Comparison of ENCODE assay signal across 16 cellular contexts in genomic region chr6:15538766-15539165, GRCh38.
DNase-seq lines count a peak whose midpoint lies in the region; ATAC-seq and TF ChIP-seq lines count a peak whose summit lies in the region.
"Had no signal": no experiment of that assay in that cellular context is flagged by ENCODE, and none has a peak within 500 bp of the region (broad histone marks: within the 10 kb centered on the region; RNA-seq: fewer than 3 reads in every experiment).

No MANE protein-coding gene starts in this region.

- no peaks in the 10 kb centered on the region for H3K9me2 ChIP-seq in GM23248 (ENCODE audit: insufficient read depth)

- H3K4me1 ChIP-seq in lung (ENCODE audit: control insufficient read depth in 2 of 2, insufficient read depth in 2 of 2, low read length in 2 of 2) = peaks cover 0 to 10% of the 10 kb centered on the region in 2 donors
- H3K4me1 ChIP-seq in GM23248 (ENCODE audit: insufficient read depth) = no peaks in the 10 kb centered on the region
- H3K4me1 ChIP-seq: Caco-2 had no signal

- no peaks in the 10 kb centered on the region for H3K27me3 ChIP-seq in lung (ENCODE audit: control insufficient read depth, insufficient read depth)
- no peaks in the 10 kb centered on the region for H3K27me3 ChIP-seq in GM23248 (replicated peaks; ENCODE audit: insufficient read depth)

- H3K79me2 ChIP-seq in GM23248 (ENCODE audit: insufficient read depth) = no peaks in the 10 kb centered on the region

- 64 to 74% methylated on average over 4 of the region's 4 CpGs for WGBS in lung, 2 donors
- 93 to 96% methylated on average over 4 of the region's 4 CpGs for WGBS in GM23248 (ENCODE audit: low coverage in 1 of 2, low lambda C conversion rate in 2 of 2, missing lambda C conversion rate in 2 of 2), 2 experiments

- no peak for ATAC-seq in WTC11
- no peak for ATAC-seq in lung (ENCODE audit: insufficient read depth, low FRiP score)
- no peak for ATAC-seq in HG02763 (IDR thresholded peaks at IDR 0.05; ENCODE audit: unreplicated experiment)
- ATAC-seq: CD8-positive, alpha-beta T cell; GM12878; GM23338; HCT116 had no signal

- POLR2A ChIA-PET in WTC11 (lab: Charles Lee) = no interaction called here

- no peaks in the 10 kb centered on the region for H3F3A ChIP-seq in GM23248 (ENCODE audit: insufficient read depth)

- H3K4me2 ChIP-seq in GM23248 (ENCODE audit: unreplicated experiment) = no peak overlapping the region
- H3K4me2 ChIP-seq: GM23338 had no signal

- H3K27ac ChIP-seq in lung (ENCODE audit: low read depth in 1 of 2, low read length in 1 of 2) = no peak overlapping the region
- no peak overlapping the region for H3K27ac ChIP-seq in GM23248

- H3K27ac Mint-ChIP-seq in WTC11 = 0 out of 2 replicates have a peak overlapping the region, but pooled peaks have one; percentile 23
- no peak overlapping the region for H3K27ac Mint-ChIP-seq in osteocyte (ENCODE audit: unreplicated experiment)
- H3K27ac Mint-ChIP-seq: GM23338, H9 had no signal

- in situ Hi-C loops in GM23248 (cut with MboI) = no loop called here

- H3K27me3 Mint-ChIP-seq in WTC11 (ENCODE audit: low read depth) = no peaks in the 10 kb centered on the region; the same call in 1 of the 2 replicates
- H3K27me3 Mint-ChIP-seq in osteocyte (ENCODE audit: unreplicated experiment) = no peaks in the 10 kb centered on the region
- H3K27me3 Mint-ChIP-seq: CD4-positive, CD25-positive, alpha-beta regulatory T cell had no signal

- H3K9ac ChIP-seq in GM23248 = no peak overlapping the region

- H3K9me3 Mint-ChIP-seq in WTC11 (peaks cover 15% of the 10 kb centered on the region), osteocyte (ENCODE audit: unreplicated experiment) (no peaks in the 10 kb centered on the region)

- TF ChIP-seq CTCF in WTC11 (IDR thresholded peaks at IDR 0.05) (no peak), lung (IDR thresholded peaks at IDR 0.05; ENCODE audit: control extremely low read depth, extremely low read depth) (no peak), osteocyte (IDR thresholded peaks at IDR 0.05) (no peak)

- no peaks in the 10 kb centered on the region for H3K9me3 ChIP-seq in lung (ENCODE audit: control insufficient read depth in 2 of 2, insufficient read depth in 1 of 2, low read length in 1 of 2)
- H3K9me3 ChIP-seq in GM23248 (ENCODE audit: low read depth) = no peaks in the 10 kb centered on the region
- H3K9me3 ChIP-seq: Caco-2 had no signal

- DNase-seq in WTC11 (ENCODE audit: low spot score) = no peak
- peak; percentile 6 for DNase-seq in lung (ENCODE audit: low spot score)
- DNase-seq in osteocyte (ENCODE audit: extremely low spot score, unreplicated experiment) = peak; percentile 23
- no peak for DNase-seq in GM23248
- DNase-seq in GM03348 (ENCODE audit: low spot score) = no peak
- DNase-seq: C1 segment of cervical spinal cord; Caco-2; CD4-positive, CD25-positive, alpha-beta regulatory T cell; CD8-positive, alpha-beta T cell; DMS153; DND-41; H9 had no signal

- H3K4me3 ChIP-seq in lung (no peak overlapping the region), GM23248 (no peak overlapping the region)
- H3K4me3 ChIP-seq: GM12878, GM23338 had no signal

- H4K20me1 ChIP-seq in GM23248 (ENCODE audit: insufficient read depth) = no peaks in the 10 kb centered on the region

- H2AFZ ChIP-seq in GM23248 = no peak overlapping the region
- H2AFZ ChIP-seq: GM23338 had no signal

- H3K36me3 Mint-ChIP-seq in WTC11 (peaks cover 14% of the 10 kb centered on the region), osteocyte (ENCODE audit: unreplicated experiment) (peaks cover 2% of the 10 kb centered on the region)

- no peak overlapping the region for H3K4me3 Mint-ChIP-seq in WTC11
- H3K4me3 Mint-ChIP-seq in osteocyte (ENCODE audit: unreplicated experiment) = no peak overlapping the region
- H3K4me3 Mint-ChIP-seq: CD4-positive, CD25-positive, alpha-beta regulatory T cell; CD8-positive, alpha-beta T cell; GM23338; H9 had no signal

- CTCF ChIA-PET in WTC11 (lab: Charles Lee) = no interaction called here

- H3K4me1 Mint-ChIP-seq in WTC11 = no peaks in the 10 kb centered on the region
- peaks cover 17% of the 10 kb centered on the region for H3K4me1 Mint-ChIP-seq in osteocyte (ENCODE audit: unreplicated experiment)
- H3K4me1 Mint-ChIP-seq: GM23338 had no signal

- H3K36me3 ChIP-seq in lung (ENCODE audit: control insufficient read depth in 2 of 2, insufficient read depth in 2 of 2, low read length in 2 of 2) = no peaks in the 10 kb centered on the region
- H3K36me3 ChIP-seq in GM23248 (ENCODE audit: low read depth) = no peaks in the 10 kb centered on the region

TF ChIP-seq in WTC11, 78 proteins besides CTCF, POLR2A, EP300 and RAD21:
- TF ChIP-seq TEAD1 (CRISPR knock-in tag; IDR thresholded peaks at IDR 0.05) = no peak
- TF ChIP-seq, protein P1, sequence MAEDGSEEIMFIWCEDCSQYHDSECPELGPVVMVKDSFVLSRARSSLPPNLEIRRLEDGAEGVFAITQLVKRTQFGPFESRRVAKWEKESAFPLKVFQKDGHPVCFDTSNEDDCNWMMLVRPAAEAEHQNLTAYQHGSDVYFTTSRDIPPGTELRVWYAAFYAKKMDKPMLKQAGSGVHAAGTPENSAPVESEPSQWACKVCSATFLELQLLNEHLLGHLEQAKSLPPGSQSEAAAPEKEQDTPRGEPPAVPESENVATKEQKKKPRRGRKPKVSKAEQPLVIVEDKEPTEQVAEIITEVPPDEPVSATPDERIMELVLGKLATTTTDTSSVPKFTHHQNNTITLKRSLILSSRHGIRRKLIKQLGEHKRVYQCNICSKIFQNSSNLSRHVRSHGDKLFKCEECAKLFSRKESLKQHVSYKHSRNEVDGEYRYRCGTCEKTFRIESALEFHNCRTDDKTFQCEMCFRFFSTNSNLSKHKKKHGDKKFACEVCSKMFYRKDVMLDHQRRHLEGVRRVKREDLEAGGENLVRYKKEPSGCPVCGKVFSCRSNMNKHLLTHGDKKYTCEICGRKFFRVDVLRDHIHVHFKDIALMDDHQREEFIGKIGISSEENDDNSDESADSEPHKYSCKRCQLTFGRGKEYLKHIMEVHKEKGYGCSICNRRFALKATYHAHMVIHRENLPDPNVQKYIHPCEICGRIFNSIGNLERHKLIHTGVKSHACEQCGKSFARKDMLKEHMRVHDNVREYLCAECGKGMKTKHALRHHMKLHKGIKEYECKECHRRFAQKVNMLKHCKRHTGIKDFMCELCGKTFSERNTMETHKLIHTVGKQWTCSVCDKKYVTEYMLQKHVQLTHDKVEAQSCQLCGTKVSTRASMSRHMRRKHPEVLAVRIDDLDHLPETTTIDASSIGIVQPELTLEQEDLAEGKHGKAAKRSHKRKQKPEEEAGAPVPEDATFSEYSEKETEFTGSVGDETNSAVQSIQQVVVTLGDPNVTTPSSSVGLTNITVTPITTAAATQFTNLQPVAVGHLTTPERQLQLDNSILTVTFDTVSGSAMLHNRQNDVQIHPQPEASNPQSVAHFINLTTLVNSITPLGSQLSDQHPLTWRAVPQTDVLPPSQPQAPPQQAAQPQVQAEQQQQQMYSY (CRISPR knock-in tag; IDR thresholded peaks at IDR 0.05) = no peak
- TF ChIP-seq TCF7 (CRISPR knock-in tag; IDR thresholded peaks at IDR 0.05; ENCODE audit: low read depth) = no peak
- no peak for TF ChIP-seq NR3C1 (CRISPR knock-in tag; conservative IDR thresholded peaks at IDR 0.05; ENCODE audit: low read depth)
- TF ChIP-seq, protein P2, sequence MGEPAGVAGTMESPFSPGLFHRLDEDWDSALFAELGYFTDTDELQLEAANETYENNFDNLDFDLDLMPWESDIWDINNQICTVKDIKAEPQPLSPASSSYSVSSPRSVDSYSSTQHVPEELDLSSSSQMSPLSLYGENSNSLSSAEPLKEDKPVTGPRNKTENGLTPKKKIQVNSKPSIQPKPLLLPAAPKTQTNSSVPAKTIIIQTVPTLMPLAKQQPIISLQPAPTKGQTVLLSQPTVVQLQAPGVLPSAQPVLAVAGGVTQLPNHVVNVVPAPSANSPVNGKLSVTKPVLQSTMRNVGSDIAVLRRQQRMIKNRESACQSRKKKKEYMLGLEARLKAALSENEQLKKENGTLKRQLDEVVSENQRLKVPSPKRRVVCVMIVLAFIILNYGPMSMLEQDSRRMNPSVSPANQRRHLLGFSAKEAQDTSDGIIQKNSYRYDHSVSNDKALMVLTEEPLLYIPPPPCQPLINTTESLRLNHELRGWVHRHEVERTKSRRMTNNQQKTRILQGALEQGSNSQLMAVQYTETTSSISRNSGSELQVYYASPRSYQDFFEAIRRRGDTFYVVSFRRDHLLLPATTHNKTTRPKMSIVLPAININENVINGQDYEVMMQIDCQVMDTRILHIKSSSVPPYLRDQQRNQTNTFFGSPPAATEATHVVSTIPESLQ (CRISPR knock-in tag; IDR thresholded peaks at IDR 0.05) = no peak
- TF ChIP-seq MXD4 (CRISPR knock-in tag; IDR thresholded peaks at IDR 0.05; ENCODE audit: borderline replicate concordance) = no peak

Comparison
In these comparisons a context has a peak if more than half of its experiments do, and no peak if none do; other contexts are left out.
1. DNase-seq: peak in lung (single experiment) and osteocyte (single experiment); none in WTC11 (single experiment), GM23248 (single experiment) and GM03348 (single experiment).